Comparison of ENCODE assay signal across 15 cellular contexts in the genomic region with DNA sequence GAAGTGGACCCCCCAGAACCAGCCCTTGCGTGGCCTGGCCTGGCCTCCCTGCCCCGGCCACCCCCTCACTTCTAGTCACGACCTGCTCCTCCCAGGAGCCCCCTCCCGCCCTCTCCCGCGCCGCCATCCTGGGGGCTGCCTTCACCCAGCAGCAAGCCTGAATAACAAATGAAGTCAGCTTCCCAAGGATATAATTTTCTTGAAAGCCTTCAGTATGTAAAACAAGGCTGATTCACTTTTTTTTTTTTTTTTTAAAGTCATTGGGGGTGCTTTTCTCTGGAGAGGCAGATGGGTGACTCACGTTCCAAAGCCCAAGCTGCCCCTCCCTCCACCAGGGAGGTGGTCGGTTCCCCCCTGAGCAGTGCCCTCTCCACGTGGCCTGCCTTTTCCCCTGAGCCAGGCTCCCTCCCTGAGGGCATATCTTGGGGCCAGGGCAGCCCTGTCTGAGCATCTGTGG.
DNase-seq lines count a peak whose midpoint lies in the region; ATAC-seq and TF ChIP-seq lines count a peak whose summit lies in the region.
"Had no signal": no experiment of that assay in that cellular context is flagged by ENCODE, and none has a peak within 500 bp of the region (broad histone marks: within the 10 kb centered on the region; RNA-seq: fewer than 3 reads in every experiment).

No MANE protein-coding gene starts in this region.

- POLR2A ChIA-PET in naive thymus-derived CD8-positive, alpha-beta T cell (lab: Charles Lee), result no interaction called here
- POLR2A ChIA-PET in activated CD4-positive, alpha-beta memory T cell treated with anti-CD3 and anti-CD28 coated beads for 36 hours (lab: Charles Lee), result no interaction called here

- peaks cover 8% of the 10 kb centered on the region for H3K9me3 Mint-ChIP-seq in osteocyte (ENCODE audit: unreplicated experiment)
- no peaks in the 10 kb centered on the region for H3K9me3 Mint-ChIP-seq in naive thymus-derived CD8-positive, alpha-beta T cell
- peaks cover 6% of the 10 kb centered on the region for H3K9me3 Mint-ChIP-seq in activated CD4-positive, alpha-beta memory T cell treated with anti-CD3 and anti-CD28 coated beads for 36 hours
- H3K9me3 Mint-ChIP-seq: activated B cell treated with CpG ODN at 0.5 μM for 24 hours had no signal

- CTCF ChIA-PET in activated CD4-positive, alpha-beta memory T cell treated with anti-CD3 and anti-CD28 coated beads for 36 hours (lab: Charles Lee), result no interaction called here

- peaks cover 25% of the 10 kb centered on the region for H3K4me1 Mint-ChIP-seq in osteocyte (ENCODE audit: unreplicated experiment)
- peaks cover 0 to 6% (median 2%) of the 10 kb centered on the region in 4 donors for H3K4me1 Mint-ChIP-seq in naive thymus-derived CD8-positive, alpha-beta T cell
- H3K4me1 Mint-ChIP-seq in activated CD4-positive, alpha-beta memory T cell treated with anti-CD3 and anti-CD28 coated beads for 36 hours (ENCODE audit: low read depth), result no peaks in the 10 kb centered on the region
- H3K4me1 Mint-ChIP-seq: activated B cell treated with CpG ODN at 0.5 μM for 24 hours had no signal

- H3K36me3 Mint-ChIP-seq in osteocyte (ENCODE audit: unreplicated experiment), result peaks cover 29% of the 10 kb centered on the region
- H3K36me3 Mint-ChIP-seq in naive thymus-derived CD8-positive, alpha-beta T cell, result peaks cover 0 to 38% (median 19%) of the 10 kb centered on the region in 3 donors
- H3K36me3 Mint-ChIP-seq in activated CD4-positive, alpha-beta memory T cell treated with anti-CD3 and anti-CD28 coated beads for 36 hours, result peaks cover 12% of the 10 kb centered on the region

- intact Hi-C loops in activated CD4-positive, alpha-beta memory T cell treated with anti-CD3 and anti-CD28 coated beads for 36 hours (cut with micrococcal nuclease), result no loop called here

- in situ Hi-C loops in GM13977 (cut with MboI; ENCODE audit: low pct_unique_long_range_greater_than_20kb, low sequenced_read_pairs, unreplicated experiment), result no loop called here

- peak overlapping the region; percentile 38 for H3K27ac Mint-ChIP-seq in osteocyte (ENCODE audit: unreplicated experiment)
- H3K27ac Mint-ChIP-seq in naive thymus-derived CD8-positive, alpha-beta T cell, result no peak overlapping the region
- no peak overlapping the region for H3K27ac Mint-ChIP-seq in activated CD4-positive, alpha-beta memory T cell treated with anti-CD3 and anti-CD28 coated beads for 36 hours
- H3K27ac Mint-ChIP-seq: activated B cell treated with CpG ODN at 0.5 μM for 24 hours; activated naive CD8-positive, alpha-beta T cell had no signal

- peak overlapping the region; percentile 38 for H3K4me3 Mint-ChIP-seq in osteocyte (ENCODE audit: unreplicated experiment)
- H3K4me3 Mint-ChIP-seq in naive thymus-derived CD8-positive, alpha-beta T cell, result no peak overlapping the region
- no peak overlapping the region for H3K4me3 Mint-ChIP-seq in activated CD4-positive, alpha-beta memory T cell treated with anti-CD3 and anti-CD28 coated beads for 36 hours
- H3K4me3 Mint-ChIP-seq: activated B cell treated with CpG ODN at 0.5 μM for 24 hours; activated naive CD8-positive, alpha-beta T cell had no signal

- ATAC-seq in naive thymus-derived CD8-positive, alpha-beta T cell, result no peak
- ATAC-seq: sciatic nerve had no signal

- DNase-seq in ELF-1 (ENCODE audit: low read depth, low spot score), result peak; percentile 56
- peak; percentile 65 for DNase-seq in NCI-H69 (lab: John Stamatoyannopoulos, UW)
- DNase-seq in fibroblast of gingiva (ENCODE audit: low read depth), result peak; percentile 42
- no peak for DNase-seq in osteocyte (ENCODE audit: extremely low spot score, unreplicated experiment)
- DNase-seq in naive thymus-derived CD8-positive, alpha-beta T cell, result no peak
- DNase-seq in activated CD4-positive, alpha-beta memory T cell treated with anti-CD3 and anti-CD28 coated beads for 36 hours, result no peak
- no peak for DNase-seq in GM13977 (ENCODE audit: low spot score)
- no peak for DNase-seq in NCI-H1048 (lab: John Stamatoyannopoulos, UW)
- DNase-seq: activated B cell treated with CpG ODN at 0.5 μM for 24 hours; activated CD8-positive, alpha-beta memory T cell treated with anti-CD3 and anti-CD28 coated beads, Interleukin-2, amount 50 U/mL, for 4 hours; HCEC 1CT; stimulated activated naive CD8-positive, alpha-beta T cell treated with anti-CD3 and anti-CD28 coated beads, Interleukin-15, Interleukin-2, amounts not matched to agents 100 U/mL and 50 U/mL, for 24 hours; uterus had no signal

- TF ChIP-seq CTCF in osteocyte (IDR thresholded peaks at IDR 0.05) (no peak), GM13977 (IDR thresholded peaks at IDR 0.05; ENCODE audit: extremely low read depth, insufficient read depth, missing control alignments) (no peak)

- no peaks in the 10 kb centered on the region for H3K27me3 Mint-ChIP-seq in osteocyte (ENCODE audit: unreplicated experiment)
- no peaks in the 10 kb centered on the region for H3K27me3 Mint-ChIP-seq in naive thymus-derived CD8-positive, alpha-beta T cell
- H3K27me3 Mint-ChIP-seq in activated CD4-positive, alpha-beta memory T cell treated with anti-CD3 and anti-CD28 coated beads for 36 hours, result no peaks in the 10 kb centered on the region
- H3K27me3 Mint-ChIP-seq: activated B cell treated with CpG ODN at 0.5 μM for 24 hours; activated naive CD8-positive, alpha-beta T cell had no signal

Comparison
In these comparisons a context has a peak if more than half of its experiments do, and no peak if none do; other contexts are left out.
1. DNase-seq: peak in ELF-1 (single experiment), NCI-H69 (single experiment) and fibroblast of gingiva (single experiment); none in osteocyte (single experiment), naive thymus-derived CD8-positive, alpha-beta T cell (0 of 10), activated CD4-positive, alpha-beta memory T cell treated with anti-CD3 and anti-CD28 coated beads for 36 hours (single experiment), GM13977 (single experiment) and NCI-H1048 (single experiment).